12 cellular contexts compared by ENCODE assay signal in genomic region chr12:24751181-24751580, GRCh38.
"Had no signal": no experiment of that assay in that cellular context is flagged by ENCODE, and none has a peak within 500 bp of the region (broad histone marks: within the 10 kb centered on the region; RNA-seq: fewer than 3 reads in every experiment).

No MANE protein-coding gene starts in this region.

- H3K4me3 ChIP-seq: gastrocnemius medialis, ovary, thyroid gland had no signal

- H3K27me3 ChIP-seq: gastrocnemius medialis, ovary, thyroid gland had no signal

- H3K27me3 Mint-ChIP-seq: activated CD8-positive, alpha-beta memory T cell treated with anti-CD3 and anti-CD28 coated beads, Interleukin-2, amount 10 ng/mL, durations not matched to agents 7 days and 5 days had no signal

- H3K4me3 Mint-ChIP-seq: activated CD8-positive, alpha-beta memory T cell treated with anti-CD3 and anti-CD28 coated beads, Interleukin-2, amount 10 ng/mL, durations not matched to agents 7 days and 5 days; activated naive CD4-positive, alpha-beta T cell treated with anti-CD3 and anti-CD28 coated beads for 36 hours; T-helper 1 cell treated with Interleukin-12 subunit alpha and Interleukin-12 subunit beta and Interleukin-4 antibody, amounts not matched to agents 30 μg/mL and 1 μg/mL, for 36 hours had no signal

- ATAC-seq: activated CD8-positive, alpha-beta memory T cell treated with anti-CD3 and anti-CD28 coated beads, Interleukin-2, amount 10 ng/mL, durations not matched to agents 7 days and 5 days; gastrocnemius medialis; left ventricle myocardium superior had no signal

- H3K27ac ChIP-seq: gastrocnemius medialis, ovary, thyroid gland had no signal

- DNase-seq: activated CD8-positive, alpha-beta memory T cell treated with anti-CD3 and anti-CD28 coated beads, Interleukin-2, amount 10 ng/mL, durations not matched to agents 7 days and 5 days; activated naive CD4-positive, alpha-beta T cell treated with anti-CD3 and anti-CD28 coated beads for 36 hours; caudate nucleus; cortex of kidney; effector CD8-positive, alpha-beta T cell; gastrocnemius medialis; left ventricle myocardium superior; mesendoderm; ovary; stimulated activated CD4-positive, alpha-beta T cell treated with anti-CD3 and anti-CD28 coated beads, Interleukin-15, amount 100 ng/mL, for 24 hours; thyroid gland had no signal

- H3K9me3 Mint-ChIP-seq: activated naive CD4-positive, alpha-beta T cell treated with anti-CD3 and anti-CD28 coated beads for 36 hours; T-helper 1 cell treated with Interleukin-12 subunit alpha and Interleukin-12 subunit beta and Interleukin-4 antibody, amounts not matched to agents 30 μg/mL and 1 μg/mL, for 36 hours had no signal

- H3K9me3 ChIP-seq: gastrocnemius medialis, ovary, thyroid gland had no signal

- H3K4me1 ChIP-seq: gastrocnemius medialis had no signal

- H3K27ac Mint-ChIP-seq: activated CD8-positive, alpha-beta memory T cell treated with anti-CD3 and anti-CD28 coated beads, Interleukin-2, amount 10 ng/mL, durations not matched to agents 7 days and 5 days had no signal

- H3K36me3 ChIP-seq: gastrocnemius medialis, ovary, thyroid gland had no signal
